Comparison of ENCODE assay signal across 9 cellular contexts in genomic region chr2:158723921-158724802, GRCh38.
DNase-seq lines count a peak whose midpoint lies in the region; ATAC-seq and TF ChIP-seq lines count a peak whose summit lies in the region.
"Had no signal": no experiment of that assay in that cellular context is flagged by ENCODE, and none has a peak within 500 bp of the region (broad histone marks: within the 10 kb centered on the region; RNA-seq: fewer than 3 reads in every experiment).

No MANE protein-coding gene starts in this region.

- no TSS peak for BruUV-seq in A673 (replicated peaks; lab: Mats Ljungman, UMichigan)

- POLR2A ChIA-PET in A673 (lab: Charles Lee; ENCODE audit: low non-redundant PET), result no interaction called here

- no peaks in the 10 kb centered on the region for H3K36me3 ChIP-seq in A673 (ENCODE audit: insufficient read depth, low read length, poor library complexity, severe bottlenecking)

- H3K27me3 ChIP-seq in A673 (replicated peaks; ENCODE audit: insufficient read depth, low read depth, low read length, poor library complexity), result no peaks in the 10 kb centered on the region

- TF ChIP-seq CTCF in A673 (conservative IDR thresholded peaks at IDR 0.05; ENCODE audit: low read depth, low read length) (peak; percentile 49), HFF-Myc (IDR thresholded peaks at IDR 0.05; ENCODE audit: low read depth, low read length, missing control alignments) (peak; percentile 24)

- no peaks in the 10 kb centered on the region for H3K4me1 ChIP-seq in A673 (ENCODE audit: insufficient read depth, low read length, poor library complexity, severe bottlenecking)

- no peaks in the 10 kb centered on the region for H3K9me3 ChIP-seq in A673 (ENCODE audit: low read depth, low read length, poor library complexity, severe bottlenecking)

- intact Hi-C loops in A673 (cut with micrococcal nuclease; ENCODE audit: unreplicated experiment), result no loop called here

- CTCF ChIA-PET in A673 (lab: Charles Lee), result no interaction called here

- ATAC-seq in GM21447 (IDR thresholded peaks at IDR 0.05; ENCODE audit: unreplicated experiment), result no peak

- H3K4me3 ChIP-seq in A673 (ENCODE audit: low read depth, low read length, poor library complexity, severe bottlenecking) (no peak overlapping the region), HFF-Myc (replicated peaks; ENCODE audit: low read depth, low read length) (no peak overlapping the region)

- no peak overlapping the region for H3K27ac ChIP-seq in A673 (ENCODE audit: low read depth, low read length, poor library complexity, severe bottlenecking)

- DNase-seq in A673 (ENCODE audit: low spot score) (peak; percentile 12), HFF-Myc (ENCODE audit: extremely low read depth, low read depth) (no peak), T1000 (lab: John Stamatoyannopoulos, UW) (peak; percentile 27), iPS-NIHi7 (ENCODE audit: extremely low spot score) (peak; percentile 81), NCI-H2227 treated with DMSO at 0.1 percent for 48 hours (lab: John Stamatoyannopoulos, UW) (no peak)
- no peak for DNase-seq in activated naive CD4-positive, alpha-beta T cell treated with Interleukin-2 at 50 U/mL for 16 hours
- DNase-seq in activated effector memory CD4-positive, alpha-beta T cell treated with anti-CD3 and anti-CD28 coated beads, Interleukin-2, amount 50 U/mL, for 16 hours, result no peak
- DNase-seq: retina had no signal

Comparison
In these comparisons a context has a peak if more than half of its experiments do, and no peak if none do; other contexts are left out.
1. DNase-seq: peak in A673 (single experiment), T1000 (single experiment) and iPS-NIHi7 (single experiment); none in HFF-Myc (single experiment), activated naive CD4-positive, alpha-beta T cell treated with Interleukin-2 at 50 U/mL for 16 hours (single experiment), activated effector memory CD4-positive, alpha-beta T cell treated with anti-CD3 and anti-CD28 coated beads, Interleukin-2, amount 50 U/mL, for 16 hours (single experiment) and NCI-H2227 treated with DMSO at 0.1 percent for 48 hours (single experiment).